ENCODE assay signal across 8 cellular contexts in the genomic region with DNA sequence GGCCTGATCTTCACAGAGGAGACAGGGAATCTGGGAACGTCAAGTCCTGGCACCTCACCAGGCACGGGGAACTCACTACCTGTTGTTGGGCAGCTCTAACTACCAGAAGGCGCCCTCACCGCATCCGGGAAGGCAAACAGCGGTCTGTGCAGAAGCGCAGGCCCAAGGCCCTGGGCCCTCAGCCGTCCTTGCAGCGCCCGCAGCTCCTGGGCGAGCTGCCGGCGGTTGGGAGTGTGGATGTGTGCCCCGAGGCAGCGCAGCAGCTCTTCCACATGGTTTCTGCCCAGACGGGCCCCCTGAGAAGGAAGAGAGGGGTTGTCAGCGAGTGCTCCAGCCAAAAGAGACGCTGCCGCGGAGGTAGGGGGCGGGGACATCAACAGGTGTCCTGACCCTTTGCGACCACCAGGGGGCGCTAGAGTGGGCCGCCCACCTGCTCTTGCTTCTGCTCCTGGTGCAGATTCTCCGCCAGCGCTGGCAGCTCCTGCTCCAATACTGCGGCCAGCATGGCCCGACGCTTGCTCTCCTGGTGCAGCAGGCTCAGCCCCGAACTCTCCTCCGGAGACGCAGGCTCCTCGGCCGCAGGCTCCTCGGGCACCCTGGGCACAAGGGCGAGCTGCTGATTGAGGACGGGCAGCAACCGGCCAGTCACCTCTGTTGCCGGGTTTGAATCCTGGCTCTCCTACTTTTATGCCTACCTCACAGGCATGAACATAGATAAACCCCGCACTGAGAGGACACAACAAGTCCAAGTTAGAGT. TPM values are rescaled to one million over a fixed set of nuclear protein-coding genes. Genes with fewer than 3 reads are reported as not detected.
DNase-seq lines count a peak whose midpoint lies in the region; ATAC-seq and TF ChIP-seq lines count a peak whose summit lies in the region.

No MANE protein-coding gene starts in this region.

- no peak overlapping the region for H3K4ac ChIP-seq in trophoblast cell (ENCODE audit: low read depth, low read length)

- no peaks in the 10 kb centered on the region for H3K79me1 ChIP-seq in trophoblast cell (ENCODE audit: low read length)

- H4K12ac ChIP-seq in trophoblast cell (ENCODE audit: low read depth, low read length), result no peak overlapping the region

- H3K27ac ChIP-seq in HL-60 (replicated peaks), result peak overlapping the region; percentile 40
- no peak overlapping the region for H3K27ac ChIP-seq in trophoblast cell (ENCODE audit: low read depth, low read length)

- H3K27me3 ChIP-seq in HL-60 (ENCODE audit: insufficient read depth, poor library complexity, severe bottlenecking) (peaks cover 6% of the 10 kb centered on the region), trophoblast cell (ENCODE audit: insufficient read depth, low read length) (peaks cover 18% of the 10 kb centered on the region)

- H3K36me3 ChIP-seq in trophoblast cell (ENCODE audit: control insufficient read depth in 1 of 2, insufficient read depth in 2 of 2, low read length in 2 of 2), result peaks cover 6 to 24% of the 10 kb centered on the region in 2 experiments

- H3K4me1 ChIP-seq in trophoblast cell (ENCODE audit: control insufficient read depth in 1 of 2, insufficient read depth in 2 of 2, low read length in 2 of 2), result peaks cover 8 to 9% of the 10 kb centered on the region in 2 experiments

- peaks cover 7% of the 10 kb centered on the region for H3K9me3 ChIP-seq in trophoblast cell (ENCODE audit: insufficient read depth, low read depth, low read length)

- H2AFZ ChIP-seq in trophoblast cell (ENCODE audit: insufficient read depth, low read length, poor library complexity), result peak overlapping the region; percentile 5

- ATAC-seq in HG02571 (IDR thresholded peaks at IDR 0.05; ENCODE audit: unreplicated experiment), result no peak

- no CpG with 5 or more reads among the region's 40 CpGs for WGBS in trophoblast cell (ENCODE audit: extremely low coverage, insufficient coverage, insufficient read length)

- in situ Hi-C loops in SK-MEL-5 (cut with HindIII; ENCODE audit: low pct_unique_long_range_greater_than_20kb, low sequenced_read_pairs), result no loop called here

- no peak overlapping the region for H4K91ac ChIP-seq in trophoblast cell (ENCODE audit: low read depth, low read length)

- no peak overlapping the region for H2BK12ac ChIP-seq in trophoblast cell (ENCODE audit: low read length)

- H2BK120ac ChIP-seq in trophoblast cell (ENCODE audit: insufficient read depth, low read length, poor library complexity), result no peak overlapping the region

- no peak overlapping the region for H3K23ac ChIP-seq in trophoblast cell (ENCODE audit: low read length)

- H3K4me3 ChIP-seq in HL-60 (replicated peaks; ENCODE audit: insufficient read depth, low read length) (peak overlapping the region; percentile 28; the same call in 1 of the 2 replicates), trophoblast cell (ENCODE audit: low read depth, low read length) (no peak overlapping the region)

- no peak overlapping the region for H2BK5ac ChIP-seq in trophoblast cell (ENCODE audit: low read depth, low read length, poor library complexity)

- peak; percentile 91 for TF ChIP-seq CTCF in HL-60 (IDR thresholded peaks at IDR 0.05; ENCODE audit: insufficient read depth, low read length)

- no peak overlapping the region for H3K18ac ChIP-seq in trophoblast cell (ENCODE audit: low read length)

- no peaks in the 10 kb centered on the region for H3K79me2 ChIP-seq in trophoblast cell (ENCODE audit: control insufficient read depth, insufficient read depth, low read length, poor library complexity)

- intact Hi-C loops in head of caudate nucleus (cut with DNase I), result loop anchor here (5.0 kb wide), 1 partner anchor 35 kb away; the partner anchor contains the start of gene GPR3

- no peak overlapping the region for H4K8ac ChIP-seq in trophoblast cell (ENCODE audit: low read depth, low read length)

- H3K9ac ChIP-seq in trophoblast cell (ENCODE audit: low read length), result no peak overlapping the region

- DNase-seq in EL (peak; percentile 35), HL-60 (ENCODE audit: low read depth in 1 of 2, low spot score in 1 of 2) (peak; percentile 65 to 84), SK-MEL-5 (ENCODE audit: low read depth, low spot score) (peak; percentile 50), head of caudate nucleus (peak; percentile 28 to 89 (median 72)), trophoblast cell (peak; percentile 66 to 80), ureter (ENCODE audit: low spot score) (peak; percentile 75)
- DNase-seq in activated naive CD4-positive, alpha-beta T cell (lab: John Stamatoyannopoulos, UW), result peak; percentile 55 to 77 (median 70)

- no peak overlapping the region for H2AK5ac ChIP-seq in trophoblast cell (ENCODE audit: low read length)

- H3K4me2 ChIP-seq in trophoblast cell (ENCODE audit: low read length), result peak overlapping the region; percentile 32

- no peak overlapping the region for H3K14ac ChIP-seq in trophoblast cell (ENCODE audit: low read length)

RNA-seq across cellular contexts. Expression of gene MAP3K6, which starts 9.3 kb away (rescaled TPM):
- 5.5 and 6.4 TPM in 2 replicates for total RNA-seq in SK-MEL-5 (2014; rRNA removed; shearing (Covaris generic))
- 10.8 and 13.9 TPM in 2 replicates for polyA plus RNA-seq in SK-MEL-5 (2015; cell fraction: cytosol; rRNA removed)
- polyA plus RNA-seq in SK-MEL-5 (2015; cell fraction: nucleus; rRNA removed), result 128 and 135 TPM in 2 replicates
- polyA plus RNA-seq in trophoblast cell (2013), result 17.1 and 19.6 TPM in 2 replicates
- total RNA-seq in ureter, result 75.5 TPM

RNA-seq across cellular contexts. Expression of gene SYTL1, which starts 15.6 kb away (rescaled TPM):
- total RNA-seq in SK-MEL-5 (2014; rRNA removed; shearing (Covaris generic)), result not detected in 2 replicates
- polyA plus RNA-seq in SK-MEL-5 (2015; cell fraction: cytosol; rRNA removed), result not detected in 2 replicates
- 0.59 TPM in 1 of 2 replicates, not detected in the other for polyA plus RNA-seq in SK-MEL-5 (2015; cell fraction: nucleus; rRNA removed)
- polyA plus RNA-seq in trophoblast cell (2013), result 18.2 and 20.4 TPM in 2 replicates
- 93.6 TPM for total RNA-seq in ureter

RNA-seq across cellular contexts. Expression of gene FCN3, which starts 17.2 kb away (rescaled TPM):
- total RNA-seq in SK-MEL-5 (2014; rRNA removed; shearing (Covaris generic)), result not detected in 2 replicates
- not detected in 2 replicates for polyA plus RNA-seq in SK-MEL-5 (2015; cell fraction: cytosol; rRNA removed)
- polyA plus RNA-seq in SK-MEL-5 (2015; cell fraction: nucleus; rRNA removed), result not detected in 2 replicates
- polyA plus RNA-seq in trophoblast cell (2013), result not detected in 2 replicates
- total RNA-seq in ureter, result 2.1 TPM

RNA-seq across cellular contexts. Expression of gene CD164L2, which starts 25.7 kb away (rescaled TPM):
- not detected in 2 replicates for total RNA-seq in SK-MEL-5 (2014; rRNA removed; shearing (Covaris generic))
- not detected in 2 replicates for polyA plus RNA-seq in SK-MEL-5 (2015; cell fraction: cytosol; rRNA removed)
- not detected in 2 replicates for polyA plus RNA-seq in SK-MEL-5 (2015; cell fraction: nucleus; rRNA removed)
- polyA plus RNA-seq in trophoblast cell (2013), result 0.03 TPM in 1 of 2 replicates, not detected in the other
- not detected for total RNA-seq in ureter

RNA-seq across cellular contexts. Expression of gene GPR3, which starts 35.0 kb away (rescaled TPM):
- total RNA-seq in SK-MEL-5 (2014; rRNA removed; shearing (Covaris generic)), result 1.7 and 2.1 TPM in 2 replicates
- polyA plus RNA-seq in SK-MEL-5 (2015; cell fraction: cytosol; rRNA removed), result 9.1 and 12.1 TPM in 2 replicates
- polyA plus RNA-seq in SK-MEL-5 (2015; cell fraction: nucleus; rRNA removed), result 6.9 and 14.4 TPM in 2 replicates
- polyA plus RNA-seq in trophoblast cell (2013), result 0.47 and 0.60 TPM in 2 replicates
- 0.47 TPM for total RNA-seq in ureter

Comparison
In these comparisons a context has a peak if more than half of its experiments do, and no peak if none do; other contexts are left out.
1. RNA of gene MAP3K6, which starts 9.3 kb away (total RNA-seq): 75.5 TPM in ureter (single experiment); 5.5 to 6.4 TPM in SK-MEL-5; every median in the first group is over 10 times any median in the second.
2. RNA of gene SYTL1, which starts 15.6 kb away (total RNA-seq): 93.6 TPM in ureter (single experiment); not detected in SK-MEL-5; every median in the first group is over 10 times any median in the second.
3. Peak in every context shown above with its lines, with median percentiles within 50 percentile points of each other: DNase-seq.